In the genomic region with DNA sequence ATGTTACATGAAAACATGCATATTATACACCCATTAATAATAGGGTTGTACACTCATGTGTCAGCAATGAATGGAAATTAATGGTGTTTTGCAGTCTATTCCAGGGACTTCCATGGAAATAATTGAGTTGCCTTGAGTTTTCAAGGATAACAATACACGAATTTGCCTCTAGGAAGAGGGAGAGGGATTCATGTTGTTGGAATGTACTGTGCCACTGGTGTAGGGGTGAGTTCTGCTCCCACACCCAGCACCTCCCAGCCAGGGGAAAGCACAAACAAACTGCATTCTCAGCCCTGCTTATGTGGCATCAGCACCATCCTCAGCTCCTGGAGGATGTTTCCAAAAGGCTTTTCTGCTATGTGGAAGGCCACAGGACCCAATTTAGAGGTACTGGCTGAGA, we compare ENCODE assay signal across 15 cellular contexts. TPM values are rescaled to one million over a fixed set of nuclear protein-coding genes. Genes with fewer than 3 reads are reported as not detected.
DNase-seq lines count a peak whose midpoint lies in the region; ATAC-seq and TF ChIP-seq lines count a peak whose summit lies in the region.
"Had no signal": no experiment of that assay in that cellular context is flagged by ENCODE, and none has a peak within 500 bp of the region (broad histone marks: within the 10 kb centered on the region; RNA-seq: fewer than 3 reads in every experiment).

No MANE protein-coding gene starts in this region.

- H3K27ac ChIP-seq in SK-N-SH (ENCODE audit: low read depth in 2 of 2, low read length in 1 of 2) (peak overlapping the region; percentile 74 to 98), trophoblast cell (ENCODE audit: low read depth, low read length) (peak overlapping the region; percentile 32)

- no peaks in the 10 kb centered on the region for H3K9me3 ChIP-seq in SK-N-SH
- no peaks in the 10 kb centered on the region for H3K9me3 ChIP-seq in trophoblast cell (ENCODE audit: insufficient read depth, low read depth, low read length)

- H4K8ac ChIP-seq in trophoblast cell (ENCODE audit: low read depth, low read length): peak overlapping the region; percentile 9

- H2BK12ac ChIP-seq in trophoblast cell (ENCODE audit: low read length): peak overlapping the region; percentile 59

- POLR2A ChIA-PET in SK-N-SH (lab: Yijun Ruan, JAX): no interaction called here

- DNase-seq in GM03348 (ENCODE audit: low spot score): peak; percentile 82
- DNase-seq in SK-N-SH: no peak
- DNase-seq in fibroblast of gingiva (ENCODE audit: low read depth): peak; percentile 52
- peak; percentile 50 to 59 for DNase-seq in trophoblast cell
- DNase-seq in stimulated activated naive CD8-positive, alpha-beta T cell treated with anti-CD3 and anti-CD28 coated beads, Interleukin-15, Interleukin-2, amounts not matched to agents 100 U/mL and 50 U/mL, for 24 hours: no peak
- DNase-seq in stimulated activated naive CD8-positive, alpha-beta T cell treated with anti-CD3 and anti-CD28 coated beads, Interleukin-15, amount 100 ng/mL, for 72 hours: no peak
- DNase-seq in HuH-7.5 (ENCODE audit: low spot score): no peak
- DNase-seq: activated CD4-positive, alpha-beta T cell treated with anti-CD3 and anti-CD28 coated beads, Interleukin-2, amount 50 U/mL, for 4 hours; CD4-positive, CD25-positive, alpha-beta regulatory T cell; NCI-H2171 treated with DMSO at 0.1 percent for 48 hours; stimulated activated CD4-positive, alpha-beta T cell treated with anti-CD3 and anti-CD28 coated beads, Interleukin-4, amount 100 ng/mL, for 1 hour; stimulated activated naive CD4-positive, alpha-beta T cell had no signal

- H3K14ac ChIP-seq in trophoblast cell (ENCODE audit: low read length): peak overlapping the region; percentile 14

- peak overlapping the region; percentile 26 for H2BK5ac ChIP-seq in trophoblast cell (ENCODE audit: low read depth, low read length, poor library complexity)

- H4K20me1 ChIP-seq in SK-N-SH (ENCODE audit: insufficient read depth): peaks cover 16% of the 10 kb centered on the region; the same call in 1 of the 2 replicates

- H3K9ac ChIP-seq in SK-N-SH (peak overlapping the region; percentile 43; the same call in 1 of the 2 replicates), trophoblast cell (ENCODE audit: low read length) (no peak overlapping the region)

- no peak overlapping the region for H3K4me3 Mint-ChIP-seq in stimulated activated naive CD8-positive, alpha-beta T cell treated with anti-CD3 and anti-CD28 coated beads, Interleukin-15, amount 100 ng/mL, for 72 hours
- H3K4me3 Mint-ChIP-seq: brain; CD4-positive, CD25-positive, alpha-beta regulatory T cell; T-helper 1 cell treated with Interleukin-12 subunit alpha and Interleukin-12 subunit beta and Interleukin-4 antibody, amounts not matched to agents 30 μg/mL and 1 μg/mL, for 36 hours had no signal

- 0% methylated on average over 1 of the region's 1 CpG for WGBS in SK-N-SH (ENCODE audit: low lambda C conversion rate)
- WGBS in trophoblast cell (ENCODE audit: extremely low coverage, insufficient coverage, insufficient read length): no CpG with 5 or more reads among the region's 1 CpG

- H3K9me3 Mint-ChIP-seq in stimulated activated naive CD8-positive, alpha-beta T cell treated with anti-CD3 and anti-CD28 coated beads, Interleukin-15, amount 100 ng/mL, for 72 hours: no peaks in the 10 kb centered on the region
- H3K9me3 Mint-ChIP-seq: CD4-positive, CD25-positive, alpha-beta regulatory T cell; T-helper 1 cell treated with Interleukin-12 subunit alpha and Interleukin-12 subunit beta and Interleukin-4 antibody, amounts not matched to agents 30 μg/mL and 1 μg/mL, for 36 hours had no signal

- TF ChIP-seq RAD21 in SK-N-SH (IDR thresholded peaks at IDR 0.05; ENCODE audit: low read length): no peak

- peak overlapping the region; percentile 61 for H3K4me2 ChIP-seq in SK-N-SH
- H3K4me2 ChIP-seq in trophoblast cell (ENCODE audit: low read length): no peak overlapping the region

- H2BK120ac ChIP-seq in trophoblast cell (ENCODE audit: insufficient read depth, low read length, poor library complexity): no peak overlapping the region

- H4K12ac ChIP-seq in trophoblast cell (ENCODE audit: low read depth, low read length): no peak overlapping the region

- no peaks in the 10 kb centered on the region for H3K4me1 Mint-ChIP-seq in stimulated activated naive CD8-positive, alpha-beta T cell treated with anti-CD3 and anti-CD28 coated beads, Interleukin-15, amount 100 ng/mL, for 72 hours
- H3K4me1 Mint-ChIP-seq: CD4-positive, CD25-positive, alpha-beta regulatory T cell had no signal

- no peaks in the 10 kb centered on the region for H3K9me2 ChIP-seq in SK-N-SH

- peak overlapping the region; percentile 70 for H4K91ac ChIP-seq in trophoblast cell (ENCODE audit: low read depth, low read length)

- H3K79me2 ChIP-seq in SK-N-SH (ENCODE audit: insufficient read depth) (peaks cover 94% of the 10 kb centered on the region), trophoblast cell (ENCODE audit: control insufficient read depth, insufficient read depth, low read length, poor library complexity) (peaks cover 10% of the 10 kb centered on the region)

- ATAC-seq in HG03039 (IDR thresholded peaks at IDR 0.05; ENCODE audit: unreplicated experiment): no peak
- ATAC-seq in stimulated activated naive CD8-positive, alpha-beta T cell treated with anti-CD3 and anti-CD28 coated beads, Interleukin-15, Interleukin-2, amounts not matched to agents 100 U/mL and 50 U/mL, for 24 hours: no peak
- ATAC-seq in stimulated activated naive CD8-positive, alpha-beta T cell treated with anti-CD3 and anti-CD28 coated beads, Interleukin-15, amount 100 ng/mL, for 72 hours: no peak

- peaks cover 64 to 79% of the 10 kb centered on the region in 2 experiments for H3K4me1 ChIP-seq in SK-N-SH (ENCODE audit: control insufficient read depth in 1 of 2, insufficient read depth in 2 of 2, low read depth in 1 of 2, low read length in 1 of 2)
- peaks cover 37 to 42% of the 10 kb centered on the region in 2 experiments for H3K4me1 ChIP-seq in trophoblast cell (ENCODE audit: control insufficient read depth in 1 of 2, insufficient read depth in 2 of 2, low read length in 2 of 2)

- H3K36me3 ChIP-seq in SK-N-SH (replicated peaks in 1 of 2; ENCODE audit: control insufficient read depth in 1 of 2, insufficient read depth in 2 of 2, low read length in 1 of 2) (peaks cover 0 to 8% of the 10 kb centered on the region in 2 experiments), trophoblast cell (ENCODE audit: control insufficient read depth in 1 of 2, insufficient read depth in 2 of 2, low read length in 2 of 2) (peaks cover 0 to 2% of the 10 kb centered on the region in 2 experiments)

- H3K27me3 Mint-ChIP-seq in stimulated activated naive CD8-positive, alpha-beta T cell treated with anti-CD3 and anti-CD28 coated beads, Interleukin-15, amount 100 ng/mL, for 72 hours: peaks cover 10% of the 10 kb centered on the region
- H3K27me3 Mint-ChIP-seq: CD4-positive, CD25-positive, alpha-beta regulatory T cell had no signal

- no peaks in the 10 kb centered on the region for H3K27me3 ChIP-seq in SK-N-SH (ENCODE audit: insufficient read depth)
- H3K27me3 ChIP-seq in trophoblast cell (ENCODE audit: insufficient read depth, low read length): no peaks in the 10 kb centered on the region

- peak overlapping the region; percentile 84 for H2AK5ac ChIP-seq in trophoblast cell (ENCODE audit: low read length)

- peaks cover 79% of the 10 kb centered on the region for H3F3A ChIP-seq in SK-N-SH (replicated peaks; ENCODE audit: insufficient read depth)

- no peak overlapping the region for H3K4ac ChIP-seq in trophoblast cell (ENCODE audit: low read depth, low read length)

- H3K23ac ChIP-seq in trophoblast cell (ENCODE audit: low read length): no peak overlapping the region

- CTCF ChIA-PET in SK-N-SH (lab: Yijun Ruan, JAX): interaction anchor here (1.0 to 28.6 kb wide), 4 partner anchors 24 to 219 kb away, joined by 3 to 591 read pairs (median 117); no protein-coding TSS in a partner anchor

- H2AFZ ChIP-seq in SK-N-SH (ENCODE audit: low read depth) (no peak overlapping the region), trophoblast cell (ENCODE audit: insufficient read depth, low read length, poor library complexity) (no peak overlapping the region)

- H3K79me1 ChIP-seq in trophoblast cell (ENCODE audit: low read length): peaks cover 26% of the 10 kb centered on the region

- TF ChIP-seq EP300 in SK-N-SH (IDR thresholded peaks at IDR 0.05; ENCODE audit: borderline replicate concordance in 1 of 2, low read depth in 1 of 2, low read length in 1 of 2): no peak

- H3K27ac Mint-ChIP-seq in stimulated activated naive CD8-positive, alpha-beta T cell treated with anti-CD3 and anti-CD28 coated beads, Interleukin-15, amount 100 ng/mL, for 72 hours: no peak overlapping the region
- H3K27ac Mint-ChIP-seq: CD4-positive, CD25-positive, alpha-beta regulatory T cell; T-helper 1 cell treated with Interleukin-12 subunit alpha and Interleukin-12 subunit beta and Interleukin-4 antibody, amounts not matched to agents 30 μg/mL and 1 μg/mL, for 36 hours had no signal

- no peak overlapping the region for H3K18ac ChIP-seq in trophoblast cell (ENCODE audit: low read length)

- H3K4me3 ChIP-seq in SK-N-SH (ENCODE audit: low read depth in 2 of 2, low read length in 1 of 2): no peak overlapping the region
- H3K4me3 ChIP-seq in trophoblast cell (ENCODE audit: low read depth, low read length): no peak overlapping the region

- TF ChIP-seq CTCF in SK-N-SH (IDR thresholded peaks at IDR 0.05): no peak

TF ChIP-seq in SK-N-SH, 30 proteins besides CTCF, POLR2A, EP300 and RAD21 (continues in another document):
- TF ChIP-seq SMC3 (IDR thresholded peaks at IDR 0.05; ENCODE audit: low read depth, low read length) (no peak), FOSL2 (IDR thresholded peaks at IDR 0.05; ENCODE audit: borderline replicate concordance, low read depth) (peak; percentile 46; the same call in 1 of the 2 replicates), RXRA (IDR thresholded peaks at IDR 0.05; ENCODE audit: borderline replicate concordance, low read depth) (no peak), JUND (IDR thresholded peaks at IDR 0.05) (peak; percentile 33; the same call in 1 of the 2 replicates)

RNA-seq across cellular contexts. Expression of gene BCAR3, which starts 57.8 kb away (rescaled TPM):
- 49.2 and 58.4 TPM in 2 replicates for polyA plus RNA-seq in SK-N-SH (2012; rRNA removed)
- polyA plus RNA-seq in SK-N-SH (2012; cell fraction: cytosol; rRNA removed): 40.2 and 48.4 TPM in 2 replicates
- 59.5 and 69.2 TPM in 2 replicates for polyA plus RNA-seq in SK-N-SH (2012; cell fraction: nucleus; rRNA removed)
- 28.1 and 29.7 TPM in 2 replicates for polyA plus RNA-seq in trophoblast cell (2013)

Comparison
In these comparisons a context has a peak if more than half of its experiments do, and no peak if none do; other contexts are left out.
1. DNase-seq: peak in GM03348 (single experiment), fibroblast of gingiva (single experiment) and trophoblast cell (2 of 2); none in SK-N-SH (single experiment), stimulated activated naive CD8-positive, alpha-beta T cell treated with anti-CD3 and anti-CD28 coated beads, Interleukin-15, Interleukin-2, amounts not matched to agents 100 U/mL and 50 U/mL, for 24 hours (single experiment), stimulated activated naive CD8-positive, alpha-beta T cell treated with anti-CD3 and anti-CD28 coated beads, Interleukin-15, amount 100 ng/mL, for 72 hours (0 of 2) and HuH-7.5 (single experiment).